ENCODE assay signal across 1 cellular context in the genomic region with DNA sequence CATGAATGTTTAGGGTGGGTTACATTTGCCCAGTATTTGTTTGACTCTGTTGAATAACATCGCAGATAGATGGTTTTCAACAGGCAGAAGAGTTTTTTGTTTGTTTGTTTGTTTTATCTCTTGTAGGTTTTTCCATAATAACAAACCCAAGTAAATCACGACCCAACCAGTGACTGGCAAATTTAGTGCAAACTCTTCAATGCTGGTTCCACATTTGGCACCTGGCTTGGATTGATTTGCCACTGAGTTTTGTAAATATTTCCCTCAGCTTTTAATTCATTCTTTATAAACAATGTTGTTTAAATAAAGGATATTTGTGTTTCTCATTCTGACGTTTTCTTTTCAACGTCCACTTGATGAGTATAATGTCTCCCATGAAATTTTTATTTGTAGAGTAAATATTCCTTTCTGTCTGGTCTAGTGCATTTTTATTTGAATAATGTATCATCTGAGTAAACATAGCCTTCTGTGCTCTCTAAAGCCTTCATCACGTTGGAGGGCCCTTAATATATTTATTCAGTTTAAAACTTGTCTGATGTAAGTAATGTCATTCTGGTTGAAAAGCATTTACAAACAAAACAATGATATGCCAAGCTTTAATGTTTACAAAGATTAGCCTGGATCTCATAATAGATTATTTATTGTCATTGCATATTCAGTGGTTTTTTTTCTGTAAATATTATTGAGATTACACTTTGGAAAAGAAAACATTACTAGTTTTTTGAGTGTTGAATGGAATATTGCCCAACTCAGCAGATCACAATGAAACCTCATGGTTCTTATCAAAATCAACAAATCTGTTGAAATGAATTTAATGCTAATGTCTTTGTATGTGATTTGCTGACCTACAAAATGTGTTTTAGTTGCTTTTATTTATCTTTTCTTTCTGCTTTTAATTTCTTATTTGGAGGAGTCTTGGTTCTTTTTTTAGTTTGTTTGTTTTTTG.
TF ChIP-seq lines count a peak whose summit lies in the region.

No MANE protein-coding gene starts in this region.

TF ChIP-seq in HepG2, 621 proteins besides CTCF, POLR2A, EP300 and RAD21 (continued from another document and continues in another):
- TF ChIP-seq HIC2 (CRISPR knock-in tag; IDR thresholded peaks at IDR 0.05; ENCODE audit: low read depth) (no peak), HDAC6 (IDR thresholded peaks at IDR 0.05; ENCODE audit: low read depth, low read length) (no peak), SIN3A (IDR thresholded peaks at IDR 0.05; ENCODE audit: borderline replicate concordance, low read depth, low read length) (no peak), ZNF768 (CRISPR knock-in tag; IDR thresholded peaks at IDR 0.05) (no peak), GATAD1 (CRISPR knock-in tag; IDR thresholded peaks at IDR 0.05) (0 out of 2 replicates have a peak, but pooled peaks have one; percentile 12), ZBTB20 (CRISPR knock-in tag; IDR thresholded peaks at IDR 0.05; ENCODE audit: borderline replicate concordance, low read depth) (no peak), KLF13 (CRISPR knock-in tag; IDR thresholded peaks at IDR 0.05) (no peak), TBP (CRISPR knock-in tag; IDR thresholded peaks at IDR 0.05) (no peak), SIX1 (CRISPR knock-in tag; IDR thresholded peaks at IDR 0.05; ENCODE audit: borderline replicate concordance) (no peak), ZNF296 (CRISPR knock-in tag; conservative IDR thresholded peaks at IDR 0.05) (no peak), MED8 (CRISPR knock-in tag; IDR thresholded peaks at IDR 0.05; ENCODE audit: insufficient replicate concordance) (no peak), PHB2 (IDR thresholded peaks at IDR 0.05; ENCODE audit: partially characterized antibody) (no peak), ZNF10 (CRISPR knock-in tag; IDR thresholded peaks at IDR 0.05; ENCODE audit: borderline replicate concordance, low read depth) (no peak), KLF11 (CRISPR knock-in tag; IDR thresholded peaks at IDR 0.05) (no peak), XRCC5 (optimal IDR thresholded peaks at IDR 0.05; ENCODE audit: low read length) (no peak), CCAR2 (optimal IDR thresholded peaks at IDR 0.05; ENCODE audit: low read depth, low read length) (no peak), KAT8 (CRISPR knock-in tag; IDR thresholded peaks at IDR 0.05) (no peak), ZIK1 (CRISPR knock-in tag; IDR thresholded peaks at IDR 0.05; ENCODE audit: borderline replicate concordance, low read depth) (no peak), ARNT2 (CRISPR knock-in tag; IDR thresholded peaks at IDR 0.05; ENCODE audit: low read depth) (no peak), HNF1B (CRISPR knock-in tag; IDR thresholded peaks at IDR 0.05) (no peak), ZKSCAN8 (CRISPR knock-in tag; IDR thresholded peaks at IDR 0.05; ENCODE audit: borderline replicate concordance) (0 out of 2 replicates have a peak, but pooled peaks have one; percentile 11), SIN3B (IDR thresholded peaks at IDR 0.05; ENCODE audit: low read length) (no peak), ZBTB3 (CRISPR knock-in tag; IDR thresholded peaks at IDR 0.05; ENCODE audit: borderline replicate concordance, low read depth) (0 out of 2 replicates have a peak, but pooled peaks have one; percentile 13), ZNF34 (CRISPR knock-in tag; IDR thresholded peaks at IDR 0.05; ENCODE audit: borderline replicate concordance) (no peak), HMGA1 (CRISPR knock-in tag; conservative IDR thresholded peaks at IDR 0.05) (no peak), ZSCAN31 (CRISPR knock-in tag; IDR thresholded peaks at IDR 0.05; ENCODE audit: low read depth) (no peak), ZNF337 (CRISPR knock-in tag; IDR thresholded peaks at IDR 0.05; ENCODE audit: borderline replicate concordance, low read depth) (no peak), MAFG (CRISPR knock-in tag; IDR thresholded peaks at IDR 0.05) (no peak), ZMYM3 (CRISPR knock-in tag; IDR thresholded peaks at IDR 0.05) (no peak), NRL (CRISPR knock-in tag; IDR thresholded peaks at IDR 0.05; ENCODE audit: borderline replicate concordance) (no peak), JUND (CRISPR knock-in tag; IDR thresholded peaks at IDR 0.05) (no peak), PAF1 (CRISPR knock-in tag; IDR thresholded peaks at IDR 0.05) (no peak), NFE2 (CRISPR knock-in tag; IDR thresholded peaks at IDR 0.05) (no peak), ATF2 (CRISPR knock-in tag; IDR thresholded peaks at IDR 0.05) (no peak), TGIF2 (CRISPR knock-in tag; IDR thresholded peaks at IDR 0.05) (no peak), ARNT (IDR thresholded peaks at IDR 0.05) (no peak), NR3C1 (CRISPR knock-in tag; IDR thresholded peaks at IDR 0.05) (no peak), ZNF580 (CRISPR knock-in tag; IDR thresholded peaks at IDR 0.05; ENCODE audit: borderline replicate concordance, low read depth) (no peak), FOSL1 (CRISPR knock-in tag; IDR thresholded peaks at IDR 0.05; ENCODE audit: borderline replicate concordance) (0 out of 2 replicates have a peak, but pooled peaks have one; percentile 15), ZBTB34 (CRISPR knock-in tag; IDR thresholded peaks at IDR 0.05) (no peak), EEA1 (CRISPR knock-in tag; IDR thresholded peaks at IDR 0.05; ENCODE audit: borderline replicate concordance) (no peak), NFYC (CRISPR knock-in tag; IDR thresholded peaks at IDR 0.05) (no peak), FOXC1 (CRISPR knock-in tag; IDR thresholded peaks at IDR 0.05; ENCODE audit: borderline replicate concordance) (no peak), CENPT (CRISPR knock-in tag; IDR thresholded peaks at IDR 0.05; ENCODE audit: low read depth) (no peak), ZBTB44 (CRISPR knock-in tag; IDR thresholded peaks at IDR 0.05) (no peak)
- TF ChIP-seq, protein P1, sequence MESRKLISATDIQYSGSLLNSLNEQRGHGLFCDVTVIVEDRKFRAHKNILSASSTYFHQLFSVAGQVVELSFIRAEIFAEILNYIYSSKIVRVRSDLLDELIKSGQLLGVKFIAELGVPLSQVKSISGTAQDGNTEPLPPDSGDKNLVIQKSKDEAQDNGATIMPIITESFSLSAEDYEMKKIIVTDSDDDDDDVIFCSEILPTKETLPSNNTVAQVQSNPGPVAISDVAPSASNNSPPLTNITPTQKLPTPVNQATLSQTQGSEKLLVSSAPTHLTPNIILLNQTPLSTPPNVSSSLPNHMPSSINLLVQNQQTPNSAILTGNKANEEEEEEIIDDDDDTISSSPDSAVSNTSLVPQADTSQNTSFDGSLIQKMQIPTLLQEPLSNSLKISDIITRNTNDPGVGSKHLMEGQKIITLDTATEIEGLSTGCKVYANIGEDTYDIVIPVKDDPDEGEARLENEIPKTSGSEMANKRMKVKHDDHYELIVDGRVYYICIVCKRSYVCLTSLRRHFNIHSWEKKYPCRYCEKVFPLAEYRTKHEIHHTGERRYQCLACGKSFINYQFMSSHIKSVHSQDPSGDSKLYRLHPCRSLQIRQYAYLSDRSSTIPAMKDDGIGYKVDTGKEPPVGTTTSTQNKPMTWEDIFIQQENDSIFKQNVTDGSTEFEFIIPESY (CRISPR knock-in tag; IDR thresholded peaks at IDR 0.05): no peak
- TF ChIP-seq, protein P2, sequence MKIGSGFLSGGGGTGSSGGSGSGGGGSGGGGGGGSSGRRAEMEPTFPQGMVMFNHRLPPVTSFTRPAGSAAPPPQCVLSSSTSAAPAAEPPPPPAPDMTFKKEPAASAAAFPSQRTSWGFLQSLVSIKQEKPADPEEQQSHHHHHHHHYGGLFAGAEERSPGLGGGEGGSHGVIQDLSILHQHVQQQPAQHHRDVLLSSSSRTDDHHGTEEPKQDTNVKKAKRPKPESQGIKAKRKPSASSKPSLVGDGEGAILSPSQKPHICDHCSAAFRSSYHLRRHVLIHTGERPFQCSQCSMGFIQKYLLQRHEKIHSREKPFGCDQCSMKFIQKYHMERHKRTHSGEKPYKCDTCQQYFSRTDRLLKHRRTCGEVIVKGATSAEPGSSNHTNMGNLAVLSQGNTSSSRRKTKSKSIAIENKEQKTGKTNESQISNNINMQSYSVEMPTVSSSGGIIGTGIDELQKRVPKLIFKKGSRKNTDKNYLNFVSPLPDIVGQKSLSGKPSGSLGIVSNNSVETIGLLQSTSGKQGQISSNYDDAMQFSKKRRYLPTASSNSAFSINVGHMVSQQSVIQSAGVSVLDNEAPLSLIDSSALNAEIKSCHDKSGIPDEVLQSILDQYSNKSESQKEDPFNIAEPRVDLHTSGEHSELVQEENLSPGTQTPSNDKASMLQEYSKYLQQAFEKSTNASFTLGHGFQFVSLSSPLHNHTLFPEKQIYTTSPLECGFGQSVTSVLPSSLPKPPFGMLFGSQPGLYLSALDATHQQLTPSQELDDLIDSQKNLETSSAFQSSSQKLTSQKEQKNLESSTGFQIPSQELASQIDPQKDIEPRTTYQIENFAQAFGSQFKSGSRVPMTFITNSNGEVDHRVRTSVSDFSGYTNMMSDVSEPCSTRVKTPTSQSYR (CRISPR knock-in tag; IDR thresholded peaks at IDR 0.05; ENCODE audit: borderline replicate concordance): no peak
- TF ChIP-seq, protein P3, sequence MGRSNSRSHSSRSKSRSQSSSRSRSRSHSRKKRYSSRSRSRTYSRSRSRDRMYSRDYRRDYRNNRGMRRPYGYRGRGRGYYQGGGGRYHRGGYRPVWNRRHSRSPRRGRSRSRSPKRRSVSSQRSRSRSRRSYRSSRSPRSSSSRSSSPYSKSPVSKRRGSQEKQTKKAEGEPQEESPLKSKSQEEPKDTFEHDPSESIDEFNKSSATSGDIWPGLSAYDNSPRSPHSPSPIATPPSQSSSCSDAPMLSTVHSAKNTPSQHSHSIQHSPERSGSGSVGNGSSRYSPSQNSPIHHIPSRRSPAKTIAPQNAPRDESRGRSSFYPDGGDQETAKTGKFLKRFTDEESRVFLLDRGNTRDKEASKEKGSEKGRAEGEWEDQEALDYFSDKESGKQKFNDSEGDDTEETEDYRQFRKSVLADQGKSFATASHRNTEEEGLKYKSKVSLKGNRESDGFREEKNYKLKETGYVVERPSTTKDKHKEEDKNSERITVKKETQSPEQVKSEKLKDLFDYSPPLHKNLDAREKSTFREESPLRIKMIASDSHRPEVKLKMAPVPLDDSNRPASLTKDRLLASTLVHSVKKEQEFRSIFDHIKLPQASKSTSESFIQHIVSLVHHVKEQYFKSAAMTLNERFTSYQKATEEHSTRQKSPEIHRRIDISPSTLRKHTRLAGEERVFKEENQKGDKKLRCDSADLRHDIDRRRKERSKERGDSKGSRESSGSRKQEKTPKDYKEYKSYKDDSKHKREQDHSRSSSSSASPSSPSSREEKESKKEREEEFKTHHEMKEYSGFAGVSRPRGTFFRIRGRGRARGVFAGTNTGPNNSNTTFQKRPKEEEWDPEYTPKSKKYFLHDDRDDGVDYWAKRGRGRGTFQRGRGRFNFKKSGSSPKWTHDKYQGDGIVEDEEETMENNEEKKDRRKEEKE (IDR thresholded peaks at IDR 0.05): no peak
